ENCODE assay signal across 1 cellular context in the genomic region with DNA sequence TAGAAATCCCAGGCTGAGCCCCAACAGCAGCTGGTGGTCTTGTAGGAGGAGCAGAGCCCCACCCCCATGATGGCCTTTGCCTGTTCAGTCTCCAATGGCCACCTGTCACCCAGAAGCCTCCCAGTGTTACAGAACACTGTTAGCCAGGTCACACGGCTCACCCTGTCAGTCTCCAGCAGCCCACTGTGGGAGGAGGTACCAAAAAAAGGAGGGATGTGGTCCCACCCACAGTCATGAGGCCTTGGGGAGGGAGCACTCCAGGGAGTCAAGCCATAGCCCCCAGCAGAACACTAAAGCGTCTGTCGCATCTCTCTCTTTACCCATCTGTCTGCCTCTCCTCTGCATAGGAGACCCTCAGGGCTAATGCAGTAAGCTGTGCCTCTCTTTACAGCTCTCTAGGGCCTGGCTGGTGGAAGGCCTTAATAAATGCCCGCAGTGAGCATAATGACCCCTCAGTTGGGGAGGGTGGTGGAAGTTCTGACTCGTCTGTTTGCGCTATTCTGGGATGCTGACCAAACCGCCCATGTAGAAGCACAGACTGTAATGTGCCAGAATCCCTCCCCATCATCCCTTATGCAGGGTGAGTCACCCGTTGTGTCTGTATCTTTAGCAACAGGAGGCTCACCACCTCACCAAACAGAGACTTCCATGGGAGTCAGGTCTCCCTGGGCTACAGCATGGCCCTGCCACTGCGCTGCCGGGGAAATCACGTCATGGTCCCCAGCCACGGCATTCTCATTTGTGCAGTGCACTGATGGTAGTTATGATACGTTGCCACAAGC.
A peak's percentile ranks its signal among the peaks of the same experiment; 100 is the strongest.
TF ChIP-seq lines count a peak whose summit lies in the region.

No MANE protein-coding gene starts in this region.

TF ChIP-seq in HEK293, 187 proteins besides CTCF, POLR2A, EP300 and RAD21 (continued from another document):
- TF ChIP-seq ZFP41 (tag by site-specific recombination; IDR thresholded peaks at IDR 0.05; ENCODE audit: borderline replicate concordance) (no peak), ZNF112 (tag by site-specific recombination; IDR thresholded peaks at IDR 0.05) (no peak), MEIS1 (CRISPR knock-in tag; IDR thresholded peaks at IDR 0.05; ENCODE audit: borderline replicate concordance) (no peak), ZBTB7A (tag by site-specific recombination; IDR thresholded peaks at IDR 0.05; ENCODE audit: low read depth) (no peak), BCL11A (tag by site-specific recombination; IDR thresholded peaks at IDR 0.05; ENCODE audit: low read depth) (no peak), KLF10 (tag by site-specific recombination; IDR thresholded peaks at IDR 0.05) (no peak), ZNF776 (tag by site-specific recombination; IDR thresholded peaks at IDR 0.05; ENCODE audit: borderline replicate concordance) (no peak), ZNF169 (tag by site-specific recombination; IDR thresholded peaks at IDR 0.05) (no peak), ZNF433 (tag by site-specific recombination; IDR thresholded peaks at IDR 0.05; ENCODE audit: low read depth) (no peak), ZNF391 (tag by site-specific recombination; IDR thresholded peaks at IDR 0.05; ENCODE audit: borderline replicate concordance, low read depth) (no peak), ZNF560 (tag by site-specific recombination; IDR thresholded peaks at IDR 0.05; ENCODE audit: borderline replicate concordance) (no peak), SCRT1 (tag by site-specific recombination; IDR thresholded peaks at IDR 0.05; ENCODE audit: borderline replicate concordance) (no peak), ZFHX2 (tag by site-specific recombination; conservative IDR thresholded peaks at IDR 0.05) (peak; percentile 62), ZNF529 (tag by site-specific recombination; IDR thresholded peaks at IDR 0.05; ENCODE audit: insufficient replicate concordance) (no peak), ZNF596 (tag by site-specific recombination; IDR thresholded peaks at IDR 0.05) (no peak), ZNF423 (tag by site-specific recombination; IDR thresholded peaks at IDR 0.05) (no peak), ZNF202 (tag by site-specific recombination; IDR thresholded peaks at IDR 0.05; ENCODE audit: borderline replicate concordance) (no peak), ZNF311 (tag by site-specific recombination; IDR thresholded peaks at IDR 0.05; ENCODE audit: borderline replicate concordance) (no peak), ZNF600 (tag by site-specific recombination; IDR thresholded peaks at IDR 0.05) (peak; percentile 99), SETDB1 (IDR thresholded peaks at IDR 0.05; ENCODE audit: insufficient read length, low read length) (no peak)
- TF ChIP-seq, protein P1, sequence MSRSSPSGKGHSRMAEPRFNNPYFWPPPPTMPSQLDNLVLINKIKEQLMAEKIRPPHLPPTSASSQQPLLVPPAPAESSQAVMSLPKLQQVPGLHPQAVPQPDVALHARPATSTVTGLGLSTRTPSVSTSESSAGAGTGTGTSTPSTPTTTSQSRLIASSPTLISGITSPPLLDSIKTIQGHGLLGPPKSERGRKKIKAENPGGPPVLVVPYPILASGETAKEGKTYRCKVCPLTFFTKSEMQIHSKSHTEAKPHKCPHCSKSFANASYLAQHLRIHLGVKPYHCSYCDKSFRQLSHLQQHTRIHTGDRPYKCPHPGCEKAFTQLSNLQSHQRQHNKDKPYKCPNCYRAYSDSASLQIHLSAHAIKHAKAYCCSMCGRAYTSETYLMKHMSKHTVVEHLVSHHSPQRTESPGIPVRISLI (tag by site-specific recombination; IDR thresholded peaks at IDR 0.05): no peak
- TF ChIP-seq, protein P2, sequence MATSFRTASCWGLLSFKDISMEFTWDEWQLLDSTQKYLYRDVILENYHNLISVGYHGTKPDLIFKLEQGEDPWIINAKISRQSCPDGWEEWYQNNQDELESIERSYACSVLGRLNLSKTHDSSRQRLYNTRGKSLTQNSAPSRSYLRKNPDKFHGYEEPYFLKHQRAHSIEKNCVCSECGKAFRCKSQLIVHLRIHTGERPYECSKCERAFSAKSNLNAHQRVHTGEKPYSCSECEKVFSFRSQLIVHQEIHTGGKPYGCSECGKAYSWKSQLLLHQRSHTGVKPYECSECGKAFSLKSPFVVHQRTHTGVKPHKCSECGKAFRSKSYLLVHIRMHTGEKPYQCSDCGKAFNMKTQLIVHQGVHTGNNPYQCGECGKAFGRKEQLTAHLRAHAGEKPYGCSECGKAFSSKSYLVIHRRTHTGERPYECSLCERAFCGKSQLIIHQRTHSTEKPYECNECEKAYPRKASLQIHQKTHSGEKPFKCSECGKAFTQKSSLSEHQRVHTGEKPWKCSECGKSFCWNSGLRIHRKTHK (tag by site-specific recombination; IDR thresholded peaks at IDR 0.05): no peak
TF ChIP-seq in HEK293: peak in this region for 22.
